In the genomic region with DNA sequence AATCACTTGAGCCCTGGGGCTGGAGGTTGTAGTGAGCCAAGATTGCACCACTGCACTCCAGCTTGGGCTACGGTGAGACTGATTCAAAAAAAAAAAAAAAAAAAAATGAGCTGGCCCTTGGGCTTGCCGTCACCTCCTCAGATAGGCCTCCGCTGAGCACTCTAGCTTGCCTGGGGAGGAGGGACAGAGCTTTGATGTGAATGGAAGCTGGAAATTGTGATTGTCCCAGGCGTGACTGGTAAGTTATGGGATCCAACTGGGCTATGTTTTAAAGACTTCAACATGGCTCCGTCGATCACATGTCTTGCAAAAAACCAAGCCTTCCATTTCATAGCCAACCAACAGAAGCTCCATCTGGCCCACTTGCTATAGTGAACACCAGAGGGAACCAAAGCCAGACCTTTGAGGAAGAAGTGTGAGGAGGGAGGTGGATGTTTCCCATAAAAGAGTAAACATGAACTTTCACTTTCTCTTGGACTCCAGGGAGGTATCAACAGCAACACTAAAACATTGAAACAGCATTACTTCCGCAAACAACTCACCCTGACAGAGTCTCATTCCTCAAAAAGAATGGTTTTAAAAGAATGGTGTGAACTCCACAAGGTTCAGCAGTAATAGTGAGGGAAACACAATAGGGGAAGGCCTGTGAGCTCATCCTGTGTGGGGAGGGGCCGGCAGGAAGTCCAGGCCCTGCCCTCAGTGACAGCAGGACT, we compare ENCODE assay signal across 8 cellular contexts. TPM values are rescaled to one million over a fixed set of nuclear protein-coding genes. Genes with fewer than 3 reads are reported as not detected.
DNase-seq lines count a peak whose midpoint lies in the region; ATAC-seq, FAIRE-seq and TF ChIP-seq lines count a peak whose summit lies in the region.

No MANE protein-coding gene starts in this region.

- TF ChIP-seq CTCF in GM10266 (IDR thresholded peaks at IDR 0.05; ENCODE audit: control insufficient read depth, insufficient read depth, low read depth, missing control alignments): peak; percentile 43
- TF ChIP-seq CTCF in ascending aorta (IDR thresholded peaks at IDR 0.05): no peak

- H3K4me3 ChIP-seq in ascending aorta: no peak overlapping the region
- no peak overlapping the region for H3K4me3 ChIP-seq in H7 (ENCODE audit: insufficient read depth, low read depth, low read length)

- ATAC-seq in GM21529 (IDR thresholded peaks at IDR 0.05; ENCODE audit: unreplicated experiment) (peak; percentile 69), left colon (peak; percentile 99)

- H3K4me1 ChIP-seq in ascending aorta: peaks cover 0 to 6% of the 10 kb centered on the region in 2 donors

- DNase-seq in GM10266 (ENCODE audit: extremely low spot score) (peak; percentile 43), HTR-8/SVneo (ENCODE audit: insufficient read length, low spot score) (peak; percentile 63), ascending aorta (ENCODE audit: low spot score in 2 of 2) (no peak), left colon (no peak), DMS153 treated with DMSO at 0.1 percent for 48 hours (lab: John Stamatoyannopoulos, UW; ENCODE audit: unreplicated experiment) (no peak), H7 (no peak), occipital lobe (lab: John Stamatoyannopoulos, UW) (no peak)

- intact Hi-C loops in ascending aorta (cut with DNase I) (no loop called here), left colon (cut with DNase I, micrococcal nuclease) (loop anchor here in 1 of 2 donors (5.0 kb wide), 1 partner anchor 73 kb away; no protein-coding TSS in a partner anchor)

- H3K27ac ChIP-seq in ascending aorta: peak overlapping the region; percentile 21 to 65

- no peak for FAIRE-seq in HTR-8/SVneo (lab: Jason Lieb, UNC)

- H3K36me3 ChIP-seq in ascending aorta (no peaks in the 10 kb centered on the region), H7 (replicated peaks; ENCODE audit: control insufficient read depth, insufficient read depth, low read length) (no peaks in the 10 kb centered on the region)

- H3K9me3 ChIP-seq in ascending aorta: peaks cover 0 to 3% of the 10 kb centered on the region in 2 donors

- H3K27me3 ChIP-seq in ascending aorta: no peaks in the 10 kb centered on the region
- H3K27me3 ChIP-seq in H7 (ENCODE audit: control insufficient read depth, insufficient read depth, low read length): no peaks in the 10 kb centered on the region

RNA-seq across cellular contexts. Expression of a gene that starts 59.3 kb away (rescaled TPM):
- total RNA-seq in ascending aorta (not detected), left colon (under 1 TPM; 0.17 to 0.67 TPM), occipital lobe (0.47 TPM)
- total RNA-seq in H7 (2014; rRNA removed; shearing (Covaris generic)): 0.55 and 1.1 TPM in 2 replicates

Comparison
In these comparisons a context has a peak if more than half of its experiments do, and no peak if none do; other contexts are left out.
1. DNase-seq: peak in GM10266 (single experiment) and HTR-8/SVneo (single experiment); none in ascending aorta (0 of 2), left colon (0 of 2), DMS153 treated with DMSO at 0.1 percent for 48 hours (single experiment), H7 (single experiment) and occipital lobe (single experiment).